22 cellular contexts compared by ENCODE assay signal in the genomic region with DNA sequence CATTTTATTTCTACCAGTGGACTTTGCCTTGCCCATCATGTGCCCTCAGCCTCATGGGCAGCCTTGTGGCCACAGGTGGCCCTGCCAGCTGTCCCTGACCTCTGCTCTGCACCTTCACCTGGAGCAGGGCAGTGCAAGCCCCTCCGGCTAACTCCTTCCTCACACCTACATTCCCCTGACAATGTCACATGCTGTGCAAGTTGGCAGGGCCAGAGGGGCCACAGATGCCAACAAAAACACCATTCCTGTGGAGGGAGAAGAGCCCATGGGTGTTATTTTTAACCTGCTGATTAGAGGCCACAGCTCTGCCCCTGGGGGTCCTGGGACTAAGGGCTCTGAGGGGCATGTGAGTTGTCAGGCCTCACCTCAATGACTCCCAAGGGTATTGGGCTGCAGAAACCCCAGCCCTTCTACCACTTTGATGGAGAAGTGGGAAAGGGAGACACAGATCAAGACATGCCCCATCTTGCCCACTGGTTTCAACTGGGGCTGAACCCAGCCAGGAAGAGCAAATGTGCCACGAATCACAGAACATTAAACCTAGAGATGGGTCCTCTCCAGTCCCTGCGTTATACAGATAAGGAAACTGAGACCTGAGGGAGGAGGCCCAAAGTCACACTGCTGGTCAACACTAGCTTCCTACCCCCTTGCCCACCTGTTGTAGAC.
A peak's percentile ranks its signal among the peaks of the same experiment; 100 is the strongest.
DNase-seq lines count a peak whose midpoint lies in the region; ATAC-seq and TF ChIP-seq lines count a peak whose summit lies in the region.
"Had no signal": no experiment of that assay in that cellular context is flagged by ENCODE, and none has a peak within 500 bp of the region (broad histone marks: within the 10 kb centered on the region; RNA-seq: fewer than 3 reads in every experiment).

No MANE protein-coding gene starts in this region.

- peaks cover 21% of the 10 kb centered on the region for H3F3A ChIP-seq in SK-N-SH (replicated peaks; ENCODE audit: insufficient read depth)

- TF ChIP-seq CTCF in SK-N-SH (IDR thresholded peaks at IDR 0.05) (no peak), breast epithelium (IDR thresholded peaks at IDR 0.05) (no peak), spleen (IDR thresholded peaks at IDR 0.05 in 8 of 11, conservative IDR thresholded peaks at IDR 0.05 in 3 of 11) (no peak), progenitor cell of endocrine pancreas (IDR thresholded peaks at IDR 0.05; ENCODE audit: unreplicated experiment) (no peak)

- no peaks in the 10 kb centered on the region for H3K36me3 Mint-ChIP-seq in progenitor cell of endocrine pancreas (ENCODE audit: insufficient read depth)

- no peak for ATAC-seq in SK-N-SH treated with all-trans-retinoic acid at 6 μM for 48 hours
- peak; percentile 50 for ATAC-seq in left ventricle myocardium superior

- no peak for DNase-seq in SK-N-SH
- DNase-seq in breast epithelium (ENCODE audit: low spot score in 2 of 2), result no peak
- peak; percentile 65 for DNase-seq in left ventricle myocardium superior
- DNase-seq in spleen, result no peak
- DNase-seq in progenitor cell of endocrine pancreas (ENCODE audit: low spot score, unreplicated experiment), result no peak
- no peak for DNase-seq in HuH-7.5 (ENCODE audit: low spot score)
- DNase-seq: activated CD4-positive, alpha-beta T cell treated with anti-CD3 and anti-CD28 coated beads for 1 hour; activated gamma-delta T cell; anterior cingulate cortex; islet precursor cell; mucosa of descending colon; NCI-H1417 treated with DMSO at 0.1 percent for 48 hours; occipital lobe; SHP77 treated with DMSO at 0.1 percent for 48 hours; transverse colon had no signal

- H3K4me1 Mint-ChIP-seq in progenitor cell of endocrine pancreas (ENCODE audit: low read depth), result no peaks in the 10 kb centered on the region

- POLR2A ChIA-PET in SK-N-SH (lab: Yijun Ruan, JAX), result interaction anchor here (0.5 to 1.6 kb wide), 4 partner anchors 9 to 293 kb away, joined by 3 to 4 read pairs (median 4); partner anchors contain the start of gene VEGFA

- H3K9me3 ChIP-seq in SK-N-SH (no peaks in the 10 kb centered on the region), breast epithelium (no peaks in the 10 kb centered on the region), spleen (peaks cover 0 to 9% (median 0%) of the 10 kb centered on the region in 8 donors)
- H3K9me3 ChIP-seq: mucosa of descending colon, transverse colon had no signal

- peak overlapping the region; percentile 34; the same call in 1 of the 2 replicates for H3K4me2 ChIP-seq in SK-N-SH

- no peak overlapping the region for H3K4me3 ChIP-seq in SK-N-SH (ENCODE audit: low read depth in 2 of 2, low read length in 1 of 2)
- no peak overlapping the region for H3K4me3 ChIP-seq in breast epithelium
- no peak overlapping the region for H3K4me3 ChIP-seq in spleen
- H3K4me3 ChIP-seq: coronary artery, GM23248, mucosa of descending colon, transverse colon had no signal

- H3K27ac Mint-ChIP-seq in progenitor cell of endocrine pancreas, result no peak overlapping the region
- H3K27ac Mint-ChIP-seq: CD4-positive, CD25-positive, alpha-beta regulatory T cell had no signal

- no peaks in the 10 kb centered on the region for H3K79me2 ChIP-seq in SK-N-SH (ENCODE audit: insufficient read depth)

- TF ChIP-seq EP300 in SK-N-SH (IDR thresholded peaks at IDR 0.05; ENCODE audit: borderline replicate concordance in 1 of 2, low read depth in 1 of 2, low read length in 1 of 2), result no peak

- WGBS in SK-N-SH (ENCODE audit: low lambda C conversion rate), result 94% methylated on average over 3 of the region's 3 CpGs
- WGBS in spleen, 5 donors, result 73 to 96% (median 88%) methylated on average over 3 of the region's 3 CpGs

- no peak for TF ChIP-seq RAD21 in SK-N-SH (IDR thresholded peaks at IDR 0.05; ENCODE audit: low read length)

- H3K4me1 ChIP-seq in SK-N-SH (ENCODE audit: control insufficient read depth in 1 of 2, insufficient read depth in 2 of 2, low read depth in 1 of 2, low read length in 1 of 2), result peaks cover 49 to 69% of the 10 kb centered on the region in 2 experiments
- peaks cover 17 to 36% of the 10 kb centered on the region in 2 donors for H3K4me1 ChIP-seq in breast epithelium
- H3K4me1 ChIP-seq in spleen, result peaks cover 14 to 65% (median 32%) of the 10 kb centered on the region in 6 donors

- H3K27ac ChIP-seq in SK-N-SH (ENCODE audit: low read depth in 2 of 2, low read length in 1 of 2) (peak overlapping the region; percentile 44 to 71; a peak in 3 of 4 replicates), breast epithelium (peak overlapping the region; percentile 96), temporal lobe (ENCODE audit: low read depth, low read length) (peak overlapping the region; percentile 17), spleen (no peak overlapping the region)
- H3K27ac ChIP-seq: 22Rv1, coronary artery, GM23248 had no signal

- intact Hi-C loops in breast epithelium (cut with DNase I; ENCODE audit: low total_unique reads), result no loop called here
- intact Hi-C loops in left ventricle myocardium superior (cut with micrococcal nuclease), result no loop called here
- intact Hi-C loops in spleen (cut with DNase I; ENCODE audit: low total_unique reads), result no loop called here

- H3K9me2 ChIP-seq in SK-N-SH, result no peaks in the 10 kb centered on the region

- H3K36me3 ChIP-seq in SK-N-SH (replicated peaks in 1 of 2; ENCODE audit: control insufficient read depth in 1 of 2, insufficient read depth in 2 of 2, low read length in 1 of 2) (no peaks in the 10 kb centered on the region), breast epithelium (no peaks in the 10 kb centered on the region), spleen (no peaks in the 10 kb centered on the region)
- H3K36me3 ChIP-seq: transverse colon had no signal

- H3K27me3 ChIP-seq in SK-N-SH (ENCODE audit: insufficient read depth), result no peaks in the 10 kb centered on the region
- no peaks in the 10 kb centered on the region for H3K27me3 ChIP-seq in breast epithelium
- H3K27me3 ChIP-seq in spleen (replicated peaks in 1 of 7), result peaks cover 0 to 7% (median 0%) of the 10 kb centered on the region in 7 donors
- H3K27me3 ChIP-seq: transverse colon had no signal

- CTCF ChIA-PET in SK-N-SH (lab: Yijun Ruan, JAX), result interaction anchor here (0.6 to 5.0 kb wide), 13 partner anchors 12 to 339 kb away, joined by 3 to 65 read pairs (median 4); partner anchors contain the start of gene VEGFA

- no peak overlapping the region for H3K9ac ChIP-seq in SK-N-SH
- H3K9ac ChIP-seq: GM23248 had no signal

- peaks cover 3% of the 10 kb centered on the region for H3K9me3 Mint-ChIP-seq in progenitor cell of endocrine pancreas (ENCODE audit: low read depth)

- TF ChIP-seq POLR2A in breast epithelium (IDR thresholded peaks at IDR 0.05) (no peak), spleen (IDR thresholded peaks at IDR 0.05) (no peak)

- peaks cover 8% of the 10 kb centered on the region for H3K27me3 Mint-ChIP-seq in progenitor cell of endocrine pancreas
- H3K27me3 Mint-ChIP-seq: activated CD8-positive, alpha-beta memory T cell treated with anti-CD3 and anti-CD28 coated beads, Interleukin-2, amount 10 ng/mL, durations not matched to agents 7 days and 5 days had no signal

- no peaks in the 10 kb centered on the region for H4K20me1 ChIP-seq in SK-N-SH (ENCODE audit: insufficient read depth)

- H3K4me3 Mint-ChIP-seq in progenitor cell of endocrine pancreas (ENCODE audit: low read depth), result no peak overlapping the region
- H3K4me3 Mint-ChIP-seq: activated CD8-positive, alpha-beta memory T cell treated with anti-CD3 and anti-CD28 coated beads, Interleukin-2, amount 10 ng/mL, durations not matched to agents 7 days and 5 days; CD4-positive, CD25-positive, alpha-beta regulatory T cell had no signal

- H2AFZ ChIP-seq in SK-N-SH (ENCODE audit: low read depth), result no peak overlapping the region
- H2AFZ ChIP-seq: GM23248 had no signal

TF ChIP-seq in SK-N-SH, 30 proteins besides CTCF, POLR2A, EP300 and RAD21:
- no peak for TF ChIP-seq FOXM1 (IDR thresholded peaks at IDR 0.05; ENCODE audit: low read depth)
- TF ChIP-seq FOSL2 (IDR thresholded peaks at IDR 0.05; ENCODE audit: borderline replicate concordance, low read depth), result no peak
- TF ChIP-seq CHD2 (IDR thresholded peaks at IDR 0.05; ENCODE audit: low read length, partially characterized antibody), result no peak

TF ChIP-seq in SK-N-SH treated with all-trans-retinoic acid at 6 μM for 48 hours, 23 proteins besides CTCF, POLR2A, EP300 and RAD21 (continues in another document):
- TF ChIP-seq ZNF565 (CRISPR knock-in tag; conservative IDR thresholded peaks at IDR 0.05; ENCODE audit: low read depth) (no peak), ESRRG (CRISPR knock-in tag; IDR thresholded peaks at IDR 0.05) (no peak), TOX (CRISPR knock-in tag; IDR thresholded peaks at IDR 0.05; ENCODE audit: borderline replicate concordance) (no peak), ZNF70 (CRISPR knock-in tag; IDR thresholded peaks at IDR 0.05) (no peak), ARNTL (CRISPR knock-in tag; IDR thresholded peaks at IDR 0.05; ENCODE audit: borderline replicate concordance, low read depth) (no peak), CSDC2 (CRISPR knock-in tag; IDR thresholded peaks at IDR 0.05) (no peak), PPARA (CRISPR knock-in tag; IDR thresholded peaks at IDR 0.05; ENCODE audit: borderline replicate concordance) (no peak)
- TF ChIP-seq, protein P1, sequence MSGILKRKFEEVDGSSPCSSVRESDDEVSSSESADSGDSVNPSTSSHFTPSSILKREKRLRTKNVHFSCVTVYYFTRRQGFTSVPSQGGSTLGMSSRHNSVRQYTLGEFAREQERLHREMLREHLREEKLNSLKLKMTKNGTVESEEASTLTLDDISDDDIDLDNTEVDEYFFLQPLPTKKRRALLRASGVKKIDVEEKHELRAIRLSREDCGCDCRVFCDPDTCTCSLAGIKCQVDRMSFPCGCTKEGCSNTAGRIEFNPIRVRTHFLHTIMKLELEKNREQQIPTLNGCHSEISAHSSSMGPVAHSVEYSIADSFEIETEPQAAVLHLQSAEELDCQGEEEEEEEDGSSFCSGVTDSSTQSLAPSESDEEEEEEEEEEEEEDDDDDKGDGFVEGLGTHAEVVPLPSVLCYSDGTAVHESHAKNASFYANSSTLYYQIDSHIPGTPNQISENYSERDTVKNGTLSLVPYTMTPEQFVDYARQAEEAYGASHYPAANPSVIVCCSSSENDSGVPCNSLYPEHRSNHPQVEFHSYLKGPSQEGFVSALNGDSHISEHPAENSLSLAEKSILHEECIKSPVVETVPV (CRISPR knock-in tag; IDR thresholded peaks at IDR 0.05), result no peak
- TF ChIP-seq, protein P2, sequence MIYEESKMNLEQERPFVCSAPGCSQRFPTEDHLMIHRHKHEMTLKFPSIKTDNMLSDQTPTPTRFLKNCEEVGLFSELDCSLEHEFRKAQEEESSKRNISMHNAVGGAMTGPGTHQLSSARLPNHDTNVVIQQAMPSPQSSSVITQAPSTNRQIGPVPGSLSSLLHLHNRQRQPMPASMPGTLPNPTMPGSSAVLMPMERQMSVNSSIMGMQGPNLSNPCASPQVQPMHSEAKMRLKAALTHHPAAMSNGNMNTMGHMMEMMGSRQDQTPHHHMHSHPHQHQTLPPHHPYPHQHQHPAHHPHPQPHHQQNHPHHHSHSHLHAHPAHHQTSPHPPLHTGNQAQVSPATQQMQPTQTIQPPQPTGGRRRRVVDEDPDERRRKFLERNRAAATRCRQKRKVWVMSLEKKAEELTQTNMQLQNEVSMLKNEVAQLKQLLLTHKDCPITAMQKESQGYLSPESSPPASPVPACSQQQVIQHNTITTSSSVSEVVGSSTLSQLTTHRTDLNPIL (CRISPR knock-in tag; IDR thresholded peaks at IDR 0.05; ENCODE audit: low read depth), result no peak

Comparison
In these comparisons a context has a peak if more than half of its experiments do, and no peak if none do; other contexts are left out.
1. H3K27ac ChIP-seq: peak in SK-N-SH (2 of 2), breast epithelium (2 of 2) and temporal lobe (single experiment); none in spleen (0 of 8).